In the genomic region with DNA sequence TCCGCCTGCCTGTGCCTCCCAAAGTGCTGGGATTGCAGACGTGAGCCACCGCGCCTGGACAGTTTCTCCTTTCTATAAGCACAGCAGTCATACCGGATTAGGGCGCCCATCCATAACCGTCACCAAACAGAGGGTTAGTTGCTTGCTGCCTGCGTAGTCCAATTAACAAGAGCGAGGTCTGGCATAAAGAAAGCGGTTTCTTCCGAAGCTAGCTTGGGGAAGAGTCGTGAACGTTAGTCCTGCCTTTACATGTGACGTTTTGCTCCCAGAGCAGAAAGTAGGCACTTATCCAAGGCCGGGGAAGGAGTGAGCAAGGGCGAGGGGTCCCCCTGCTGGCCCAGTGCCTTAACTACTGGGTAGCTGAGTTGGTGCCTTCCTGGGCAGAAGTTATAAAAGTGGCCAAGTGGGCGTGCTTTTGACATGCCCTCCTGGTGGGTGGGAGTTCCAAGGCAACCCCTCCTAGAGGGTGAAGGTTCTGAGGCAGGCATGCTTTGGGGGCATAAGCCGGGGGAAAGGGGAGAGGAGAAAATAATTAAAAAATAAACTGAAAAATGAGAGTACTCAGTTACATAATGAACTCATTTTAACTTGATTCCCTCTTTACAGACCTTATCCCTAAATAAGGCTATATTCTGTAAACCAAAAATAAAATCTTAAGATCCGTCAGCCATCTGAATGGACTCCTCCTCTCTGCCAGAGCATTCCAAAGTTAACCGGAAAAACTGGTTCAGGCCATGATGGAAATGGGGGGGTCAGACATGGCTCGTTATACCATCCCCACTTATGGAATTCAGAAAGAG, we compare ENCODE assay signal across 1 cellular context.
A peak's percentile ranks its signal among the peaks of the same experiment; 100 is the strongest.
TF ChIP-seq lines count a peak whose summit lies in the region.

No MANE protein-coding gene starts in this region.

TF ChIP-seq in HepG2, 621 proteins besides CTCF, POLR2A, EP300 and RAD21 (continued from another document and continues in another):
- TF ChIP-seq POLR2AphosphoS5 (IDR thresholded peaks at IDR 0.05; ENCODE audit: low read depth, low read length) (no peak), ZNF136 (CRISPR knock-in tag; IDR thresholded peaks at IDR 0.05; ENCODE audit: low read depth) (no peak), BORCS8-MEF2B (CRISPR knock-in tag; IDR thresholded peaks at IDR 0.05) (peak; percentile 17; the same call in 1 of the 2 replicates), MAFK (conservative IDR thresholded peaks at IDR 0.05 in 1 of 2, IDR thresholded peaks at IDR 0.05 in 1 of 2; ENCODE audit: low read length in 2 of 2) (0 out of 4 replicates have a peak, but pooled peaks of 1 of the 2 experiments have one; percentile 10), NFKB2 (CRISPR knock-in tag; IDR thresholded peaks at IDR 0.05; ENCODE audit: borderline replicate concordance) (0 out of 2 replicates have a peak, but pooled peaks have one; percentile 29), TAF1 (CRISPR knock-in tag; IDR thresholded peaks at IDR 0.05) (no peak), ETV5 (CRISPR knock-in tag; IDR thresholded peaks at IDR 0.05; ENCODE audit: borderline replicate concordance) (peak; percentile 28; the same call in 1 of the 2 replicates), DR1 (CRISPR knock-in tag; IDR thresholded peaks at IDR 0.05) (no peak), REPIN1 (CRISPR knock-in tag; IDR thresholded peaks at IDR 0.05; ENCODE audit: borderline replicate concordance, low read depth) (peak; percentile 60), SALL2 (CRISPR knock-in tag; IDR thresholded peaks at IDR 0.05) (0 out of 2 replicates have a peak, but pooled peaks have one; percentile 60), STAT5B (CRISPR knock-in tag; IDR thresholded peaks at IDR 0.05) (no peak), ZNF232 (CRISPR knock-in tag; IDR thresholded peaks at IDR 0.05; ENCODE audit: borderline replicate concordance) (peak; percentile 58; the same call in 1 of the 2 replicates), MAZ (IDR thresholded peaks at IDR 0.05; ENCODE audit: borderline replicate concordance, low read depth, low read length) (no peak), MAZ (CRISPR knock-in tag; IDR thresholded peaks at IDR 0.05; ENCODE audit: low read depth) (0 out of 2 replicates have a peak, but pooled peaks have one; percentile 31), ZNF614 (CRISPR knock-in tag; IDR thresholded peaks at IDR 0.05; ENCODE audit: borderline replicate concordance) (peak; percentile 67; the same call in 1 of the 2 replicates), ZNF883 (CRISPR knock-in tag; IDR thresholded peaks at IDR 0.05; ENCODE audit: not compliant biosample characterization) (peak; percentile 45), ZNF251 (CRISPR knock-in tag; IDR thresholded peaks at IDR 0.05) (no peak), ZNF7 (CRISPR knock-in tag; IDR thresholded peaks at IDR 0.05) (no peak), RXRA (CRISPR knock-in tag; IDR thresholded peaks at IDR 0.05) (0 out of 2 replicates have a peak, but pooled peaks have one; percentile 11), ZBTB38 (CRISPR knock-in tag; IDR thresholded peaks at IDR 0.05) (peak; percentile 36; the same call in 1 of the 2 replicates), PRMT3 (CRISPR knock-in tag; IDR thresholded peaks at IDR 0.05; ENCODE audit: borderline replicate concordance, low read depth) (no peak), SP140L (CRISPR knock-in tag; IDR thresholded peaks at IDR 0.05; ENCODE audit: borderline replicate concordance) (no peak), ZNF558 (CRISPR knock-in tag; IDR thresholded peaks at IDR 0.05; ENCODE audit: borderline replicate concordance) (no peak), PHF5A (CRISPR knock-in tag; IDR thresholded peaks at IDR 0.05; ENCODE audit: low read depth, unreplicated experiment) (no peak), ZNF263 (CRISPR knock-in tag; IDR thresholded peaks at IDR 0.05) (peak; percentile 35; the same call in 1 of the 2 replicates), SOX5 (CRISPR knock-in tag; IDR thresholded peaks at IDR 0.05; ENCODE audit: borderline replicate concordance) (no peak), ZNF776 (CRISPR knock-in tag; IDR thresholded peaks at IDR 0.05) (no peak), ZNF256 (CRISPR knock-in tag; conservative IDR thresholded peaks at IDR 0.05) (no peak), JARID2 (CRISPR knock-in tag; IDR thresholded peaks at IDR 0.05; ENCODE audit: insufficient replicate concordance) (no peak), ZNF780A (CRISPR knock-in tag; IDR thresholded peaks at IDR 0.05) (no peak), AHR (CRISPR knock-in tag; IDR thresholded peaks at IDR 0.05) (no peak), ZNF451 (CRISPR knock-in tag; IDR thresholded peaks at IDR 0.05) (no peak), ZNF788 (CRISPR knock-in tag; IDR thresholded peaks at IDR 0.05; ENCODE audit: borderline replicate concordance) (peak; percentile 44; the same call in 1 of the 2 replicates), YEATS2 (CRISPR knock-in tag; IDR thresholded peaks at IDR 0.05; ENCODE audit: borderline replicate concordance) (0 out of 2 replicates have a peak, but pooled peaks have one; percentile 35)
- TF ChIP-seq, protein P1, sequence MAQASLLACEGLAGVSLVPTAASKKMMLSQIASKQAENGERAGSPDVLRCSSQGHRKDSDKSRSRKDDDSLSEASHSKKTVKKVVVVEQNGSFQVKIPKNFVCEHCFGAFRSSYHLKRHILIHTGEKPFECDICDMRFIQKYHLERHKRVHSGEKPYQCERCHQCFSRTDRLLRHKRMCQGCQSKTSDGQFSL (CRISPR knock-in tag; IDR thresholded peaks at IDR 0.05), result peak; percentile 12; the same call in 1 of the 2 replicates
- TF ChIP-seq, protein P2, sequence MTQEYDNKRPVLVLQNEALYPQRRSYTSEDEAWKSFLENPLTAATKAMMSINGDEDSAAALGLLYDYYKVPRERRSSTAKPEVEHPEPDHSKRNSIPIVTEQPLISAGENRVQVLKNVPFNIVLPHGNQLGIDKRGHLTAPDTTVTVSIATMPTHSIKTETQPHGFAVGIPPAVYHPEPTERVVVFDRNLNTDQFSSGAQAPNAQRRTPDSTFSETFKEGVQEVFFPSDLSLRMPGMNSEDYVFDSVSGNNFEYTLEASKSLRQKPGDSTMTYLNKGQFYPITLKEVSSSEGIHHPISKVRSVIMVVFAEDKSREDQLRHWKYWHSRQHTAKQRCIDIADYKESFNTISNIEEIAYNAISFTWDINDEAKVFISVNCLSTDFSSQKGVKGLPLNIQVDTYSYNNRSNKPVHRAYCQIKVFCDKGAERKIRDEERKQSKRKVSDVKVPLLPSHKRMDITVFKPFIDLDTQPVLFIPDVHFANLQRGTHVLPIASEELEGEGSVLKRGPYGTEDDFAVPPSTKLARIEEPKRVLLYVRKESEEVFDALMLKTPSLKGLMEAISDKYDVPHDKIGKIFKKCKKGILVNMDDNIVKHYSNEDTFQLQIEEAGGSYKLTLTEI (CRISPR knock-in tag; conservative IDR thresholded peaks at IDR 0.05), result no peak
- TF ChIP-seq, protein P3, sequence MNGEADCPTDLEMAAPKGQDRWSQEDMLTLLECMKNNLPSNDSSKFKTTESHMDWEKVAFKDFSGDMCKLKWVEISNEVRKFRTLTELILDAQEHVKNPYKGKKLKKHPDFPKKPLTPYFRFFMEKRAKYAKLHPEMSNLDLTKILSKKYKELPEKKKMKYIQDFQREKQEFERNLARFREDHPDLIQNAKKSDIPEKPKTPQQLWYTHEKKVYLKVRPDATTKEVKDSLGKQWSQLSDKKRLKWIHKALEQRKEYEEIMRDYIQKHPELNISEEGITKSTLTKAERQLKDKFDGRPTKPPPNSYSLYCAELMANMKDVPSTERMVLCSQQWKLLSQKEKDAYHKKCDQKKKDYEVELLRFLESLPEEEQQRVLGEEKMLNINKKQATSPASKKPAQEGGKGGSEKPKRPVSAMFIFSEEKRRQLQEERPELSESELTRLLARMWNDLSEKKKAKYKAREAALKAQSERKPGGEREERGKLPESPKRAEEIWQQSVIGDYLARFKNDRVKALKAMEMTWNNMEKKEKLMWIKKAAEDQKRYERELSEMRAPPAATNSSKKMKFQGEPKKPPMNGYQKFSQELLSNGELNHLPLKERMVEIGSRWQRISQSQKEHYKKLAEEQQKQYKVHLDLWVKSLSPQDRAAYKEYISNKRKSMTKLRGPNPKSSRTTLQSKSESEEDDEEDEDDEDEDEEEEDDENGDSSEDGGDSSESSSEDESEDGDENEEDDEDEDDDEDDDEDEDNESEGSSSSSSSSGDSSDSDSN (CRISPR knock-in tag; IDR thresholded peaks at IDR 0.05), result no peak
- TF ChIP-seq, protein P4, sequence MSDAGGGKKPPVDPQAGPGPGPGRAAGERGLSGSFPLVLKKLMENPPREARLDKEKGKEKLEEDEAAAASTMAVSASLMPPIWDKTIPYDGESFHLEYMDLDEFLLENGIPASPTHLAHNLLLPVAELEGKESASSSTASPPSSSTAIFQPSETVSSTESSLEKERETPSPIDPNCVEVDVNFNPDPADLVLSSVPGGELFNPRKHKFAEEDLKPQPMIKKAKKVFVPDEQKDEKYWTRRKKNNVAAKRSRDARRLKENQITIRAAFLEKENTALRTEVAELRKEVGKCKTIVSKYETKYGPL (CRISPR knock-in tag; IDR thresholded peaks at IDR 0.05), result no peak
- TF ChIP-seq, protein P5, sequence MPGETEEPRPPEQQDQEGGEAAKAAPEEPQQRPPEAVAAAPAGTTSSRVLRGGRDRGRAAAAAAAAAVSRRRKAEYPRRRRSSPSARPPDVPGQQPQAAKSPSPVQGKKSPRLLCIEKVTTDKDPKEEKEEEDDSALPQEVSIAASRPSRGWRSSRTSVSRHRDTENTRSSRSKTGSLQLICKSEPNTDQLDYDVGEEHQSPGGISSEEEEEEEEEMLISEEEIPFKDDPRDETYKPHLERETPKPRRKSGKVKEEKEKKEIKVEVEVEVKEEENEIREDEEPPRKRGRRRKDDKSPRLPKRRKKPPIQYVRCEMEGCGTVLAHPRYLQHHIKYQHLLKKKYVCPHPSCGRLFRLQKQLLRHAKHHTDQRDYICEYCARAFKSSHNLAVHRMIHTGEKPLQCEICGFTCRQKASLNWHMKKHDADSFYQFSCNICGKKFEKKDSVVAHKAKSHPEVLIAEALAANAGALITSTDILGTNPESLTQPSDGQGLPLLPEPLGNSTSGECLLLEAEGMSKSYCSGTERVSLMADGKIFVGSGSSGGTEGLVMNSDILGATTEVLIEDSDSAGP (CRISPR knock-in tag; IDR thresholded peaks at IDR 0.05; ENCODE audit: borderline replicate concordance), result peak; percentile 41; the same call in 1 of the 2 replicates
- TF ChIP-seq, protein P6, sequence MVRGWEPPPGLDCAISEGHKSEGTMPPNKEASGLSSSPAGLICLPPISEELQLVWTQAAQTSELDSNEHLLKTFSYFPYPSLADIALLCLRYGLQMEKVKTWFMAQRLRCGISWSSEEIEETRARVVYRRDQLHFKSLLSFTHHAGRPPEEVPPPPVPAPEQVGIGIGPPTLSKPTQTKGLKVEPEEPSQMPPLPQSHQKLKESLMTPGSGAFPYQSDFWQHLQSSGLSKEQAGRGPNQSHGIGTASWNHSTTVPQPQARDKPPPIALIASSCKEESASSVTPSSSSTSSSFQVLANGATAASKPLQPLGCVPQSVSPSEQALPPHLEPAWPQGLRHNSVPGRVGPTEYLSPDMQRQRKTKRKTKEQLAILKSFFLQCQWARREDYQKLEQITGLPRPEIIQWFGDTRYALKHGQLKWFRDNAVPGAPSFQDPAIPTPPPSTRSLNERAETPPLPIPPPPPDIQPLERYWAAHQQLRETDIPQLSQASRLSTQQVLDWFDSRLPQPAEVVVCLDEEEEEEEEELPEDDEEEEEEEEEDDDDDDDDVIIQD (CRISPR knock-in tag; IDR thresholded peaks at IDR 0.05; ENCODE audit: low read depth), result 0 out of 2 replicates have a peak, but pooled peaks have one; percentile 13
- TF ChIP-seq, protein P7, sequence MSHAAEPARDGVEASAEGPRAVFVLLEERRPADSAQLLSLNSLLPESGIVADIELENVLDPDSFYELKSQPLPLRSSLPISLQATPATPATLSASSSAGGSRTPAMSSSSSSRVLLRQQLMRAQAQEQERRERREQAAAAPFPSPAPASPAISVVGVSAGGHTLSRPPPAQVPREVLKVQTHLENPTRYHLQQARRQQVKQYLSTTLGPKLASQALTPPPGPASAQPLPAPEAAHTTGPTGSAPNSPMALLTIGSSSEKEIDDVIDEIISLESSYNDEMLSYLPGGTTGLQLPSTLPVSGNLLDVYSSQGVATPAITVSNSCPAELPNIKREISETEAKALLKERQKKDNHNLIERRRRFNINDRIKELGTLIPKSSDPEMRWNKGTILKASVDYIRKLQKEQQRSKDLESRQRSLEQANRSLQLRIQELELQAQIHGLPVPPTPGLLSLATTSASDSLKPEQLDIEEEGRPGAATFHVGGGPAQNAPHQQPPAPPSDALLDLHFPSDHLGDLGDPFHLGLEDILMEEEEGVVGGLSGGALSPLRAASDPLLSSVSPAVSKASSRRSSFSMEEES (CRISPR knock-in tag; IDR thresholded peaks at IDR 0.05), result no peak; the same call in 1 of the 2 replicates
- TF ChIP-seq, protein P8, sequence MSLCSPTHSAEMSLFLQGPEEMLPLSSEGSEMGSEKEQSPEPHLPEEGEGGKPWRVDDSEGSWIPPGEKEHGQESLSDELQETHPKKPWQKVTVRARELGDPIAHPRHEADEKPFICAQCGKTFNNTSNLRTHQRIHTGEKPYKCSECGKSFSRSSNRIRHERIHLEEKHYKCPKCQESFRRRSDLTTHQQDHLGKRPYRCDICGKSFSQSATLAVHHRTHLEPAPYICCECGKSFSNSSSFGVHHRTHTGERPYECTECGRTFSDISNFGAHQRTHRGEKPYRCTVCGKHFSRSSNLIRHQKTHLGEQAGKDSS (CRISPR knock-in tag; IDR thresholded peaks at IDR 0.05; ENCODE audit: borderline replicate concordance, low read depth), result no peak
- TF ChIP-seq, protein P9, sequence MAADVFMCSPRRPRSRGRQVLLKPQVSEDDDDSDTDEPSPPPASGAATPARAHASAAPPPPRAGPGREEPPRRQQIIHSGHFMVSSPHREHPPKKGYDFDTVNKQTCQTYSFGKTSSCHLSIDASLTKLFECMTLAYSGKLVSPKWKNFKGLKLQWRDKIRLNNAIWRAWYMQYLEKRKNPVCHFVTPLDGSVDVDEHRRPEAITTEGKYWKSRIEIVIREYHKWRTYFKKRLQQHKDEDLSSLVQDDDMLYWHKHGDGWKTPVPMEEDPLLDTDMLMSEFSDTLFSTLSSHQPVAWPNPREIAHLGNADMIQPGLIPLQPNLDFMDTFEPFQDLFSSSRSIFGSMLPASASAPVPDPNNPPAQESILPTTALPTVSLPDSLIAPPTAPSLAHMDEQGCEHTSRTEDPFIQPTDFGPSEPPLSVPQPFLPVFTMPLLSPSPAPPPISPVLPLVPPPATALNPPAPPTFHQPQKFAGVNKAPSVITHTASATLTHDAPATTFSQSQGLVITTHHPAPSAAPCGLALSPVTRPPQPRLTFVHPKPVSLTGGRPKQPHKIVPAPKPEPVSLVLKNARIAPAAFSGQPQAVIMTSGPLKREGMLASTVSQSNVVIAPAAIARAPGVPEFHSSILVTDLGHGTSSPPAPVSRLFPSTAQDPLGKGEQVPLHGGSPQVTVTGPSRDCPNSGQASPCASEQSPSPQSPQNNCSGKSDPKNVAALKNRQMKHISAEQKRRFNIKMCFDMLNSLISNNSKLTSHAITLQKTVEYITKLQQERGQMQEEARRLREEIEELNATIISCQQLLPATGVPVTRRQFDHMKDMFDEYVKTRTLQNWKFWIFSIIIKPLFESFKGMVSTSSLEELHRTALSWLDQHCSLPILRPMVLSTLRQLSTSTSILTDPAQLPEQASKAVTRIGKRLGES (CRISPR knock-in tag; IDR thresholded peaks at IDR 0.05; ENCODE audit: borderline replicate concordance), result no peak
